ENCODE assay signal across 24 cellular contexts in genomic region chr7:36232555-36232954, GRCh38.
DNase-seq lines count a peak whose midpoint lies in the region; ATAC-seq and TF ChIP-seq lines count a peak whose summit lies in the region.
"Had no signal": no experiment of that assay in that cellular context is flagged by ENCODE, and none has a peak within 500 bp of the region (broad histone marks: within the 10 kb centered on the region; RNA-seq: fewer than 3 reads in every experiment).

No MANE protein-coding gene starts in this region.

- ATAC-seq in GM23338: no peak
- no peak for ATAC-seq in body of pancreas
- ATAC-seq: activated CD8-positive, alpha-beta T cell treated with anti-CD3 and anti-CD28 coated beads for 36 hours; activated naive CD8-positive, alpha-beta T cell treated with anti-CD3 and anti-CD28 coated beads, Interleukin-2, amount 50 U/mL, for 24 hours; CD8-positive, alpha-beta T cell; T-cell had no signal

- H4K20me1 ChIP-seq in GM23338 (replicated peaks; ENCODE audit: insufficient read depth): no peaks in the 10 kb centered on the region

- TF ChIP-seq POLR2A in body of pancreas (IDR thresholded peaks at IDR 0.05) (no peak), transverse colon (IDR thresholded peaks at IDR 0.05) (no peak)

- H3K27ac ChIP-seq in GM23338 (ENCODE audit: low read depth) (no peak overlapping the region), body of pancreas (peak overlapping the region in 3 of 4 donors; percentile 41 to 48 (median 48)), tibial artery (peak overlapping the region; percentile 66 to 72), transverse colon (peak overlapping the region in 2 of 4 donors; percentile 3 to 30), left ventricle myocardium inferior (replicated peaks) (no peak overlapping the region)
- H3K27ac ChIP-seq: SJCRH30, skin epidermis, suprapubic skin had no signal

- no peaks in the 10 kb centered on the region for H3F3A ChIP-seq in GM23338 (replicated peaks; ENCODE audit: low read depth)

- peaks cover 4% of the 10 kb centered on the region for H3K27me3 Mint-ChIP-seq in GM23338 (ENCODE audit: insufficient read depth, low read depth, poor library complexity)
- peaks cover 12% of the 10 kb centered on the region for H3K27me3 Mint-ChIP-seq in nephron (ENCODE audit: low read depth)
- H3K27me3 Mint-ChIP-seq: activated CD8-positive, alpha-beta T cell treated with anti-CD3 and anti-CD28 coated beads for 36 hours; activated naive CD8-positive, alpha-beta T cell treated with anti-CD3 and anti-CD28 coated beads, Interleukin-2, amount 50 U/mL, for 24 hours; T-cell had no signal

- WGBS in body of pancreas, 2 donors: 15 to 32% methylated on average over 1 of the region's 1 CpG
- WGBS in transverse colon (ENCODE audit: low coverage in 1 of 2), 2 donors: 64 to 100% methylated on average over 1 of the region's 1 CpG

- H3K27ac Mint-ChIP-seq in GM23338 (peak overlapping the region; percentile 67; the same call in 1 of the 2 replicates), nephron (peak overlapping the region; percentile 49 to 82 (median 51))
- H3K27ac Mint-ChIP-seq: activated CD8-positive, alpha-beta T cell treated with anti-CD3 and anti-CD28 coated beads for 36 hours; activated naive CD8-positive, alpha-beta T cell treated with anti-CD3 and anti-CD28 coated beads, Interleukin-2, amount 50 U/mL, for 24 hours; CD8-positive, alpha-beta T cell had no signal

- H3K4me1 Mint-ChIP-seq in GM23338: peaks cover 5% of the 10 kb centered on the region; the same call in 2 of the 3 replicates
- H3K4me1 Mint-ChIP-seq in nephron: peaks cover 29% of the 10 kb centered on the region
- H3K4me1 Mint-ChIP-seq: activated naive CD8-positive, alpha-beta T cell treated with anti-CD3 and anti-CD28 coated beads, Interleukin-2, amount 50 U/mL, for 24 hours had no signal

- H2AFZ ChIP-seq in GM23338: no peak overlapping the region

- no peak overlapping the region for H3K4me3 Mint-ChIP-seq in GM23338
- H3K4me3 Mint-ChIP-seq in nephron: peak overlapping the region in 1 of 3 experiments; percentile 0
- H3K4me3 Mint-ChIP-seq: activated CD8-positive, alpha-beta T cell treated with anti-CD3 and anti-CD28 coated beads for 36 hours; activated naive CD8-positive, alpha-beta T cell treated with anti-CD3 and anti-CD28 coated beads, Interleukin-2, amount 50 U/mL, for 24 hours; brain; CD8-positive, alpha-beta T cell; T-cell had no signal

- in situ Hi-C loops in transverse colon (cut with MboI; ENCODE audit: low pct_ligation_motif_present in 1 of 4, low pct_unique_long_range_greater_than_20kb in 1 of 4, low sequenced_read_pairs in 3 of 4): no loop called here

- TF ChIP-seq EP300 in transverse colon (IDR thresholded peaks at IDR 0.05; ENCODE audit: low read depth): no peak

- intact Hi-C loops in body of pancreas (cut with DNase I) (no loop called here), tibial artery (cut with DNase I; ENCODE audit: low total_unique reads) (no loop called here), transverse colon (cut with DNase I; ENCODE audit: low total_unique reads) (no loop called here), left ventricle myocardium inferior (cut with micrococcal nuclease) (no loop called here)

- TF ChIP-seq CTCF in GM23338 (conservative IDR thresholded peaks at IDR 0.05; ENCODE audit: low read depth in 2 of 2) (no peak), body of pancreas (IDR thresholded peaks at IDR 0.05) (no peak), nephron (IDR thresholded peaks at IDR 0.05; ENCODE audit: unreplicated experiment in 3 of 3) (no peak), tibial artery (IDR thresholded peaks at IDR 0.05) (no peak), transverse colon (IDR thresholded peaks at IDR 0.05) (no peak), left ventricle myocardium inferior (IDR thresholded peaks at IDR 0.05; ENCODE audit: borderline replicate concordance) (no peak)

- no peaks in the 10 kb centered on the region for H3K9me3 Mint-ChIP-seq in GM23338
- H3K9me3 Mint-ChIP-seq in nephron: no peaks in the 10 kb centered on the region
- H3K9me3 Mint-ChIP-seq: activated CD8-positive, alpha-beta T cell treated with anti-CD3 and anti-CD28 coated beads for 36 hours; activated naive CD8-positive, alpha-beta T cell treated with anti-CD3 and anti-CD28 coated beads, Interleukin-2, amount 50 U/mL, for 24 hours; brain; CD8-positive, alpha-beta T cell; T-cell had no signal

- H3K9me3 ChIP-seq in body of pancreas: no peaks in the 10 kb centered on the region
- H3K9me3 ChIP-seq in tibial artery: no peaks in the 10 kb centered on the region
- H3K9me3 ChIP-seq in transverse colon: no peaks in the 10 kb centered on the region
- H3K9me3 ChIP-seq in left ventricle myocardium inferior (replicated peaks): no peaks in the 10 kb centered on the region
- H3K9me3 ChIP-seq: SJCRH30, suprapubic skin had no signal

- no peaks in the 10 kb centered on the region for H3K27me3 ChIP-seq in GM23338 (ENCODE audit: insufficient read depth)
- H3K27me3 ChIP-seq in body of pancreas: no peaks in the 10 kb centered on the region
- no peaks in the 10 kb centered on the region for H3K27me3 ChIP-seq in tibial artery
- no peaks in the 10 kb centered on the region for H3K27me3 ChIP-seq in transverse colon
- H3K27me3 ChIP-seq in left ventricle myocardium inferior (ENCODE audit: low read depth): no peaks in the 10 kb centered on the region
- H3K27me3 ChIP-seq: suprapubic skin had no signal

- H3K4me1 ChIP-seq in GM23338 (ENCODE audit: insufficient read depth) (no peaks in the 10 kb centered on the region), body of pancreas (peaks cover 21% of the 10 kb centered on the region), tibial artery (peaks cover 0 to 31% (median 25%) of the 10 kb centered on the region in 4 donors), transverse colon (peaks cover 5 to 21% (median 19%) of the 10 kb centered on the region in 4 donors), left ventricle myocardium inferior (peaks cover 30% of the 10 kb centered on the region)
- H3K4me1 ChIP-seq: SJCRH30 had no signal

- H3K4me3 ChIP-seq in GM23338: no peak overlapping the region
- H3K4me3 ChIP-seq in body of pancreas: no peak overlapping the region
- H3K4me3 ChIP-seq in tibial artery: no peak overlapping the region
- H3K4me3 ChIP-seq in transverse colon: no peak overlapping the region
- no peak overlapping the region for H3K4me3 ChIP-seq in left ventricle myocardium inferior
- H3K4me3 ChIP-seq: SJCRH30, skin epidermis, suprapubic skin had no signal

- DNase-seq in GM23338 (ENCODE audit: low spot score) (no peak), body of pancreas (no peak), tibial artery (no peak), transverse colon (no peak), left ventricle myocardium inferior (no peak), iPS-NIHi7 (ENCODE audit: extremely low spot score) (no peak)
- DNase-seq: activated CD4-positive, alpha-beta T cell treated with anti-CD3 and anti-CD28 coated beads for 1 hour; activated CD8-positive, alpha-beta T cell treated with anti-CD3 and anti-CD28 coated beads for 36 hours; activated gamma-delta T cell; activated naive CD8-positive, alpha-beta T cell treated with anti-CD3 and anti-CD28 coated beads, Interleukin-2, amount 50 U/mL, for 24 hours; CD8-positive, alpha-beta T cell; effector CD4-positive, alpha-beta T cell; erythroblast; foreskin fibroblast; GOT3; NCI-H1436 treated with DMSO at 0.1 percent for 48 hours; NCI-H2171; NCI-H524 treated with DMSO at 0.1 percent for 48 hours; SJCRH30; T-cell had no signal

- H3K79me2 ChIP-seq in GM23338 (replicated peaks; ENCODE audit: insufficient read depth): 0 out of 2 replicates have a peak, but pooled peaks cover 2% of the 10 kb centered on the region

- H3K9me2 ChIP-seq in GM23338 (ENCODE audit: insufficient read depth): no peaks in the 10 kb centered on the region

- H3K4me2 ChIP-seq in GM23338: no peak overlapping the region

- H3K36me3 ChIP-seq in GM23338 (ENCODE audit: insufficient read depth): no peaks in the 10 kb centered on the region
- no peaks in the 10 kb centered on the region for H3K36me3 ChIP-seq in body of pancreas (replicated peaks in 1 of 2; ENCODE audit: insufficient read depth in 1 of 2, low read depth in 2 of 2)
- H3K36me3 ChIP-seq in tibial artery: peaks cover 0 to 6% (median 0%) of the 10 kb centered on the region in 3 donors
- no peaks in the 10 kb centered on the region for H3K36me3 ChIP-seq in transverse colon
- H3K36me3 ChIP-seq in left ventricle myocardium inferior: peaks cover 6% of the 10 kb centered on the region
- H3K36me3 ChIP-seq: SJCRH30 had no signal

- peaks cover 11% of the 10 kb centered on the region for H3K36me3 Mint-ChIP-seq in GM23338 (ENCODE audit: low read depth)
- no peaks in the 10 kb centered on the region for H3K36me3 Mint-ChIP-seq in nephron (ENCODE audit: low read depth)
- H3K36me3 Mint-ChIP-seq: CD8-positive, alpha-beta T cell had no signal

TF ChIP-seq in GM23338, 12 proteins besides CTCF, POLR2A, EP300 and RAD21 (continues in another document):
- TF ChIP-seq POLR2AphosphoS5 (IDR thresholded peaks at IDR 0.05; ENCODE audit: low read depth): no peak
- TF ChIP-seq EZH2phosphoT487 (IDR thresholded peaks at IDR 0.05; ENCODE audit: unreplicated experiment): no peak
- TF ChIP-seq EZH2 (IDR thresholded peaks at IDR 0.05; ENCODE audit: low read depth, unreplicated experiment): no peak
- TF ChIP-seq, protein P1, sequence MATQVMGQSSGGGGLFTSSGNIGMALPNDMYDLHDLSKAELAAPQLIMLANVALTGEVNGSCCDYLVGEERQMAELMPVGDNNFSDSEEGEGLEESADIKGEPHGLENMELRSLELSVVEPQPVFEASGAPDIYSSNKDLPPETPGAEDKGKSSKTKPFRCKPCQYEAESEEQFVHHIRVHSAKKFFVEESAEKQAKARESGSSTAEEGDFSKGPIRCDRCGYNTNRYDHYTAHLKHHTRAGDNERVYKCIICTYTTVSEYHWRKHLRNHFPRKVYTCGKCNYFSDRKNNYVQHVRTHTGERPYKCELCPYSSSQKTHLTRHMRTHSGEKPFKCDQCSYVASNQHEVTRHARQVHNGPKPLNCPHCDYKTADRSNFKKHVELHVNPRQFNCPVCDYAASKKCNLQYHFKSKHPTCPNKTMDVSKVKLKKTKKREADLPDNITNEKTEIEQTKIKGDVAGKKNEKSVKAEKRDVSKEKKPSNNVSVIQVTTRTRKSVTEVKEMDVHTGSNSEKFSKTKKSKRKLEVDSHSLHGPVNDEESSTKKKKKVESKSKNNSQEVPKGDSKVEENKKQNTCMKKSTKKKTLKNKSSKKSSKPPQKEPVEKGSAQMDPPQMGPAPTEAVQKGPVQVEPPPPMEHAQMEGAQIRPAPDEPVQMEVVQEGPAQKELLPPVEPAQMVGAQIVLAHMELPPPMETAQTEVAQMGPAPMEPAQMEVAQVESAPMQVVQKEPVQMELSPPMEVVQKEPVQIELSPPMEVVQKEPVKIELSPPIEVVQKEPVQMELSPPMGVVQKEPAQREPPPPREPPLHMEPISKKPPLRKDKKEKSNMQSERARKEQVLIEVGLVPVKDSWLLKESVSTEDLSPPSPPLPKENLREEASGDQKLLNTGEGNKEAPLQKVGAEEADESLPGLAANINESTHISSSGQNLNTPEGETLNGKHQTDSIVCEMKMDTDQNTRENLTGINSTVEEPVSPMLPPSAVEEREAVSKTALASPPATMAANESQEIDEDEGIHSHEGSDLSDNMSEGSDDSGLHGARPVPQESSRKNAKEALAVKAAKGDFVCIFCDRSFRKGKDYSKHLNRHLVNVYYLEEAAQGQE (IDR thresholded peaks at IDR 0.05; ENCODE audit: unreplicated experiment): no peak
- TF ChIP-seq JUNB (IDR thresholded peaks at IDR 0.05; ENCODE audit: unreplicated experiment): no peak

Comparison
In these comparisons a context has a peak if more than half of its experiments do, and no peak if none do; other contexts are left out.
1. H3K27ac ChIP-seq: peak in body of pancreas (3 of 4) and tibial artery (2 of 2); none in GM23338 (single experiment) and left ventricle myocardium inferior (single experiment).